ENCODE assay signal across 14 cellular contexts in genomic region chr15:82650046-82650670, GRCh38. TPM values are rescaled to one million over a fixed set of nuclear protein-coding genes. Genes with fewer than 3 reads are reported as not detected.
"Had no signal": no experiment of that assay in that cellular context is flagged by ENCODE, and none has a peak within 500 bp of the region (broad histone marks: within the 10 kb centered on the region; RNA-seq: fewer than 3 reads in every experiment).

No MANE protein-coding gene starts in this region.

- H3K4me3 ChIP-seq: body of pancreas, left ventricle myocardium inferior, psoas muscle, suprapubic skin, upper lobe of right lung had no signal

- ATAC-seq: body of pancreas, psoas muscle, upper lobe of right lung had no signal

- H3K27me3 ChIP-seq: body of pancreas had no signal

- H3K27ac ChIP-seq: body of pancreas, left ventricle myocardium inferior, psoas muscle, suprapubic skin, upper lobe of right lung had no signal

- H3K9me3 ChIP-seq: body of pancreas, left ventricle myocardium inferior, psoas muscle, suprapubic skin, upper lobe of right lung had no signal

- H3K36me3 ChIP-seq: left ventricle myocardium inferior, suprapubic skin, upper lobe of right lung had no signal

- DNase-seq: activated CD4-positive, alpha-beta T cell treated with anti-CD3 and anti-CD28 coated beads, Interleukin-2, amount 50 U/mL, for 4 hours; activated CD4-positive, CD25-positive, alpha-beta regulatory T cell treated with anti-CD3 and anti-CD28 coated beads, Interleukin-2, amount 50 U/mL, for 72 hours; activated T-cell treated with anti-CD3 and anti-CD28 coated beads, Interleukin-2, amount 50 U/mL, for 1 hour; body of pancreas; endodermal cell; erythroblast; left ventricle myocardium inferior; mesenchymal stem cell; psoas muscle; stimulated activated CD4-positive, alpha-beta T cell treated with anti-CD3 and anti-CD28 coated beads, Interleukin-12 subunit alpha, Interleukin-12 subunit beta, amount 100 ng/mL, for 4 hours; stimulated activated naive CD4-positive, alpha-beta T cell; upper lobe of right lung had no signal

RNA-seq across cellular contexts. Expression of gene CPEB1, which starts 3.0 kb away (rescaled TPM):
- total RNA-seq: T-helper 2 cell treated with Interferon-gamma antibody and Interleukin-4, amounts not matched to agents 100 ng/mL and 5 ng/mL, for 36 hours had no signal

RNA-seq across cellular contexts. Expression of gene AP3B2, which starts 59.5 kb away (rescaled TPM):
- total RNA-seq: T-helper 2 cell treated with Interferon-gamma antibody and Interleukin-4, amounts not matched to agents 100 ng/mL and 5 ng/mL, for 36 hours had no signal
